8 cellular contexts compared by ENCODE assay signal in genomic region chr3:177338697-177339219, GRCh38.
DNase-seq lines count a peak whose midpoint lies in the region; ATAC-seq and TF ChIP-seq lines count a peak whose summit lies in the region.

No MANE protein-coding gene starts in this region.

- no peak overlapping the region for H3K4me3 Mint-ChIP-seq in activated CD4-positive, alpha-beta T cell treated with anti-CD3 and anti-CD28 coated beads for 36 hours

- no peaks in the 10 kb centered on the region for H3K36me3 ChIP-seq in colonic mucosa
- H3K36me3 ChIP-seq in spleen: no peaks in the 10 kb centered on the region

- WGBS in spleen, 5 donors: 34 to 56% (median 42%) methylated on average over 3 of the region's 3 CpGs

- intact Hi-C loops in activated CD4-positive, alpha-beta T cell treated with anti-CD3 and anti-CD28 coated beads for 36 hours (cut with DNase I, micrococcal nuclease): no loop called here
- intact Hi-C loops in colonic mucosa (cut with DNase I): loop anchor here (5.0 kb wide), 1 partner anchor 36 kb away; no protein-coding TSS in a partner anchor
- intact Hi-C loops in spleen (cut with DNase I; ENCODE audit: low total_unique reads): no loop called here

- no peak for DNase-seq in activated CD4-positive, alpha-beta T cell treated with anti-CD3 and anti-CD28 coated beads for 36 hours
- no peak for DNase-seq in activated CD4-positive, alpha-beta T cell treated with anti-CD3 and anti-CD28 coated beads for 48 hours
- DNase-seq in LoVo (ENCODE audit: low spot score): peak; percentile 54
- peak; percentile 71 for DNase-seq in colonic mucosa
- DNase-seq in spleen: no peak
- no peak for DNase-seq in NCI-H446 treated with DMSO at 0.1 percent for 48 hours (lab: John Stamatoyannopoulos, UW)
- DNase-seq in NCI-H2107 treated with DMSO at 0.1 percent for 48 hours (lab: John Stamatoyannopoulos, UW; ENCODE audit: unreplicated experiment): no peak
- DNase-seq in D341Med (ENCODE audit: low spot score): no peak

- no peak for TF ChIP-seq POLR2A in spleen (IDR thresholded peaks at IDR 0.05)

- peak overlapping the region; percentile 13 for H3K27ac Mint-ChIP-seq in activated CD4-positive, alpha-beta T cell treated with anti-CD3 and anti-CD28 coated beads for 36 hours

- TF ChIP-seq CTCF in colonic mucosa (IDR thresholded peaks at IDR 0.05): no peak
- TF ChIP-seq CTCF in spleen (IDR thresholded peaks at IDR 0.05 in 8 of 11, conservative IDR thresholded peaks at IDR 0.05 in 3 of 11): no peak

- H3K4me3 ChIP-seq in colonic mucosa (no peak overlapping the region), spleen (peak overlapping the region in 1 of 8 donors; percentile 13)

- H3K9me3 ChIP-seq in colonic mucosa: no peaks in the 10 kb centered on the region
- no peaks in the 10 kb centered on the region for H3K9me3 ChIP-seq in spleen

- no peaks in the 10 kb centered on the region for H3K27me3 ChIP-seq in colonic mucosa
- H3K27me3 ChIP-seq in spleen (replicated peaks in 1 of 7): no peaks in the 10 kb centered on the region

- H3K4me1 Mint-ChIP-seq in activated CD4-positive, alpha-beta T cell treated with anti-CD3 and anti-CD28 coated beads for 36 hours: peaks cover 43% of the 10 kb centered on the region

- H3K27ac ChIP-seq in colonic mucosa (peak overlapping the region; percentile 84), spleen (peak overlapping the region in 7 of 8 donors; percentile 35 to 80 (median 65))

- H3K27me3 Mint-ChIP-seq in activated CD4-positive, alpha-beta T cell treated with anti-CD3 and anti-CD28 coated beads for 36 hours: peaks cover 6% of the 10 kb centered on the region

- peak overlapping the region in 1 of 2 donors; percentile 60 for H3K9ac ChIP-seq in colonic mucosa (ENCODE audit: low read depth in 2 of 2, low read length in 2 of 2)

- POLR2A ChIA-PET in activated CD4-positive, alpha-beta T cell treated with anti-CD3 and anti-CD28 coated beads for 36 hours (lab: Charles Lee): interaction anchor here (1.7 to 1.8 kb wide), 2 partner anchors 19 to 21 kb away, joined by 6 to 12 read pairs; no protein-coding TSS in a partner anchor

- no peak for ATAC-seq in activated CD4-positive, alpha-beta T cell treated with anti-CD3 and anti-CD28 coated beads for 36 hours

- no peaks in the 10 kb centered on the region for H3K36me3 Mint-ChIP-seq in activated CD4-positive, alpha-beta T cell treated with anti-CD3 and anti-CD28 coated beads for 36 hours (ENCODE audit: low read depth)

- H3K4me1 ChIP-seq in colonic mucosa: peaks cover 4% of the 10 kb centered on the region
- peaks cover 28 to 68% (median 56%) of the 10 kb centered on the region in 6 donors for H3K4me1 ChIP-seq in spleen

- CTCF ChIA-PET in activated CD4-positive, alpha-beta T cell treated with anti-CD3 and anti-CD28 coated beads for 36 hours (lab: Charles Lee): interaction anchor here (0.7 kb wide), 1 partner anchor 11 kb away, joined by 3 read pairs; no protein-coding TSS in a partner anchor

- no peaks in the 10 kb centered on the region for H3K9me3 Mint-ChIP-seq in activated CD4-positive, alpha-beta T cell treated with anti-CD3 and anti-CD28 coated beads for 36 hours (ENCODE audit: low read depth)

Comparison
In these comparisons a context has a peak if more than half of its experiments do, and no peak if none do; other contexts are left out.
1. DNase-seq: peak in LoVo (single experiment) and colonic mucosa (single experiment); none in activated CD4-positive, alpha-beta T cell treated with anti-CD3 and anti-CD28 coated beads for 36 hours (single experiment), activated CD4-positive, alpha-beta T cell treated with anti-CD3 and anti-CD28 coated beads for 48 hours (single experiment), spleen (single experiment), NCI-H446 treated with DMSO at 0.1 percent for 48 hours (single experiment), NCI-H2107 treated with DMSO at 0.1 percent for 48 hours (single experiment) and D341Med (single experiment).